ENCODE assay signal across 13 cellular contexts in the genomic region with DNA sequence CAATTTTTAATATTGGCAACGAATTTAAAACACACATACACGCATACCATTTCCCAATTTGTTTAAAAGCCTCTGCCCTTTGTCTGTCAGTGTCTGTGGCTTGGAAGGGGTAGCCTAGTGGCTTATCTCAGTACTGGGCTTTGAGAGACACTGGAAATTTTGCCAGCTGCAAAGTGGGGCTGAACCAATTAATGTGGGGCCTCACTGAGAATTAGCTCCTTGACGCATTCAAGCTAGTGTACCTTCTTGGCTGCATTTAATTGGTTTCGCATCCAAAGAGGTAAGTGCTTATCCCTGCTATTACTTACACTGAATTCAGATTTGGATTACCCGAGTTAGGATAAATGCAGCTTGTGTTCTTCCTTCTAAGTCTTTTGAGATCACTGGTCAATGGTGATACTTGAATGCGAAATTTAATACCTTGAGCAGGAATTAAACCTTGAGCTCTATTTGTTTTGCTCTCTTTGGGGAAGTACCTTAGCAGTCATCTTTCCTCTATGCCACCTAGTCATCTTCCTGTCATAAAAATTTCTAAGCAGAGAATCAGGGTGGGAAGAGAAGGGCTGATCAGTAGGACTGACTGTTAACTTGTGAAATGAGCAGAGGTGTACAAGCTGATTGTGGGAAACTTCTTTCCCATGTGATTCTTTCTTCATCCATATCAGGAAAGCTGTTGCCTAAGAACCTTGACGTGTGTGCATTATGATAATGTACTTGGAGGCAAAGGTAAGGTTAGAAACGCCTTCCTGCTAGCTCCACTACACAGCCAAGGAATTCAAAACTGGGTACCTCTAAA.
DNase-seq lines count a peak whose midpoint lies in the region; ATAC-seq and TF ChIP-seq lines count a peak whose summit lies in the region.
"Had no signal": no experiment of that assay in that cellular context is flagged by ENCODE, and none has a peak within 500 bp of the region (broad histone marks: within the 10 kb centered on the region; RNA-seq: fewer than 3 reads in every experiment).

No MANE protein-coding gene starts in this region.

- ATAC-seq in foreskin keratinocyte (peak; percentile 89), HG02610 (IDR thresholded peaks at IDR 0.05; ENCODE audit: unreplicated experiment) (no peak), HG03108 (IDR thresholded peaks at IDR 0.05; ENCODE audit: unreplicated experiment) (no peak), HG02884 (IDR thresholded peaks at IDR 0.05; ENCODE audit: unreplicated experiment) (no peak)
- ATAC-seq: right cardiac atrium had no signal

- no peaks in the 10 kb centered on the region for H3K27me3 ChIP-seq in KMS-11 (ENCODE audit: insufficient read depth, low read depth)
- H3K27me3 ChIP-seq in foreskin keratinocyte = no peaks in the 10 kb centered on the region

- TF ChIP-seq CTCF in KMS-11 (conservative IDR thresholded peaks at IDR 0.05; ENCODE audit: low read depth, low read length) (no peak), RWPE1 (conservative IDR thresholded peaks at IDR 0.05; ENCODE audit: low read depth) (no peak), foreskin keratinocyte (conservative IDR thresholded peaks at IDR 0.05) (no peak)

- H3K4me3 ChIP-seq in KMS-11 (IDR thresholded peaks at IDR 0.05; ENCODE audit: insufficient read depth, low read depth, low read length) = no peak overlapping the region

- CTCF ChIA-PET in RWPE1 (lab: Yijun Ruan, JAX) = no interaction called here

- peaks cover 83% of the 10 kb centered on the region for H3K4me1 ChIP-seq in KMS-11 (ENCODE audit: low read depth, poor library complexity, severe bottlenecking)
- peaks cover 9% of the 10 kb centered on the region for H3K4me1 ChIP-seq in foreskin keratinocyte

- POLR2A ChIA-PET in RWPE1 (lab: Yijun Ruan, JAX; ENCODE audit: low non-redundant PET) = no interaction called here

- no peak overlapping the region for H2AFZ ChIP-seq in KMS-11 (ENCODE audit: low read depth)

- no peak overlapping the region for H3K9ac ChIP-seq in KMS-11

- H3K4me2 ChIP-seq in KMS-11 = peak overlapping the region; percentile 100; the same call in 1 of the 2 replicates

- H3K79me2 ChIP-seq in KMS-11 (ENCODE audit: insufficient read depth, low read depth) = peaks cover 44% of the 10 kb centered on the region; the same call in 1 of the 2 replicates

- no peaks in the 10 kb centered on the region for H3K36me3 ChIP-seq in KMS-11 (ENCODE audit: insufficient read depth)

- peak; percentile 21 for DNase-seq in DMS79 treated with DMSO at 0.1 percent for 48 hours (lab: John Stamatoyannopoulos, UW)
- peak; percentile 30 for DNase-seq in RWPE1 (ENCODE audit: low spot score)
- peak; percentile 77 to 78 for DNase-seq in foreskin keratinocyte
- no peak for DNase-seq in NCI-H2081 (lab: John Stamatoyannopoulos, UW)
- DNase-seq: activated CD4-positive, alpha-beta T cell treated with anti-CD3 and anti-CD28 coated beads, Interleukin-2, amount 50 U/mL, for 4 hours; activated gamma-delta T cell; right cardiac atrium; substantia nigra had no signal

- H3K27ac ChIP-seq in KMS-11 (peak overlapping the region; percentile 23; the same call in 1 of the 2 replicates), RWPE1 (no peak overlapping the region), foreskin keratinocyte (peak overlapping the region; percentile 43)
- H3K27ac ChIP-seq: HL-60 had no signal

- H4K20me1 ChIP-seq in KMS-11 (ENCODE audit: insufficient read depth) = no peaks in the 10 kb centered on the region

Comparison
In these comparisons a context has a peak if more than half of its experiments do, and no peak if none do; other contexts are left out.
1. DNase-seq: peak in DMS79 treated with DMSO at 0.1 percent for 48 hours (single experiment), RWPE1 (single experiment) and foreskin keratinocyte (2 of 2); none in NCI-H2081 (0 of 2).